Comparison of ENCODE assay signal across 19 cellular contexts in the genomic region with DNA sequence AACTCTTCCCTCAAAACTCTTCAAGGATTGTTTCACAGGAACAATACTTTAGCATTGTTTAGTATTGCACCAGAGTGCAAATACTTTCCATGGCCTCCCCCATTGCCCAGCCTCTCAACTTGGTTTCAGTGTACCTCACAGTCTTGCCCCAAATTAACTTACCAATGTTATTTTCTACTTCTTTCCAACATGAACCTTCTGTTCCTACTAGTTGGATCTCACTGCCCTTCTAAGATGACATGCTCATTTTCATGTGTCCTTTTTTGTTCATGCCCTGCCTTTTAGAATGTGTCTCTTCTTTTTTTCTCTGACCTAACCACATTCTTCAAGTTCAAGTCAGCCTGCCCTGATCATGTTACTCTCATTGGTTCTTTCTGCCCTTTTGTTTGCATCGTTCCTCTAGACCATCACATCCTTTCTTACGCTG. TPM values are rescaled to one million over a fixed set of nuclear protein-coding genes. Genes with fewer than 3 reads are reported as not detected.
DNase-seq lines count a peak whose midpoint lies in the region; ATAC-seq and TF ChIP-seq lines count a peak whose summit lies in the region.
"Had no signal": no experiment of that assay in that cellular context is flagged by ENCODE, and none has a peak within 500 bp of the region (broad histone marks: within the 10 kb centered on the region; RNA-seq: fewer than 3 reads in every experiment).

No MANE protein-coding gene starts in this region.

- H3K27ac ChIP-seq in HEK293 (ENCODE audit: extremely low read depth, low read depth, low read length) = no peak overlapping the region
- H3K27ac ChIP-seq in gastrocnemius medialis = peak overlapping the region; percentile 28 to 95 (median 86)
- no peak overlapping the region for H3K27ac ChIP-seq in lower lobe of right lung

- POLR2A ChIA-PET in HEK293 (lab: Yijun Ruan, JAX) = no interaction called here
- POLR2A ChIA-PET in naive thymus-derived CD8-positive, alpha-beta T cell (lab: Charles Lee) = interaction anchor here (0.6 kb wide), 1 partner anchor 1970 kb away, joined by 4 read pairs; no protein-coding TSS in a partner anchor

- peak overlapping the region; percentile 3 for H3K27ac Mint-ChIP-seq in glutamatergic neuron (ENCODE audit: unreplicated experiment)
- no peak overlapping the region for H3K27ac Mint-ChIP-seq in naive thymus-derived CD8-positive, alpha-beta T cell
- H3K27ac Mint-ChIP-seq: naive B cell had no signal

- H3K9me3 Mint-ChIP-seq in glutamatergic neuron (ENCODE audit: unreplicated experiment) = peaks cover 10% of the 10 kb centered on the region
- H3K9me3 Mint-ChIP-seq in naive thymus-derived CD8-positive, alpha-beta T cell = no peaks in the 10 kb centered on the region
- H3K9me3 Mint-ChIP-seq: central memory CD8-positive, alpha-beta T cell; naive B cell had no signal

- TF ChIP-seq POLR2A in gastrocnemius medialis (IDR thresholded peaks at IDR 0.05) = no peak

- H3K27me3 Mint-ChIP-seq in glutamatergic neuron (ENCODE audit: unreplicated experiment) = peaks cover 4% of the 10 kb centered on the region
- peaks cover 10 to 58% (median 43%) of the 10 kb centered on the region in 5 donors for H3K27me3 Mint-ChIP-seq in naive thymus-derived CD8-positive, alpha-beta T cell
- H3K27me3 Mint-ChIP-seq: central memory CD8-positive, alpha-beta T cell had no signal

- ATAC-seq in gastrocnemius medialis = no peak
- ATAC-seq in lower lobe of right lung = no peak
- ATAC-seq in GM19324 (IDR thresholded peaks at IDR 0.05; ENCODE audit: low FRiP score, unreplicated experiment) = no peak
- no peak for ATAC-seq in naive thymus-derived CD8-positive, alpha-beta T cell
- ATAC-seq: K562, Right ventricle myocardium inferior had no signal

- DNase-seq in amniotic epithelial cell (ENCODE audit: low read depth) (peak; percentile 38), glutamatergic neuron (no peak), gastrocnemius medialis (no peak), lower lobe of right lung (no peak), amygdala (lab: John Stamatoyannopoulos, UW) (no peak)
- no peak for DNase-seq in naive thymus-derived CD8-positive, alpha-beta T cell
- DNase-seq: activated CD8-positive, alpha-beta memory T cell treated with anti-CD3 and anti-CD28 coated beads for 24 hours; activated gamma-delta T cell treated with Interleukin-2 at 50 U/mL for 16 hours; CD4-positive, alpha-beta memory T cell; erythroblast; naive B cell; NCI-H526 treated with DMSO at 0.1 percent for 48 hours; small intestine; T1000 had no signal

- H3K36me3 ChIP-seq in HEK293 (ENCODE audit: control insufficient read depth in 2 of 2, insufficient read depth in 1 of 2, low read length in 2 of 2) = no peaks in the 10 kb centered on the region
- H3K36me3 ChIP-seq in gastrocnemius medialis = no peaks in the 10 kb centered on the region
- no peaks in the 10 kb centered on the region for H3K36me3 ChIP-seq in lower lobe of right lung

- H3K4me1 Mint-ChIP-seq in glutamatergic neuron (ENCODE audit: low read depth, unreplicated experiment) = peaks cover 42% of the 10 kb centered on the region
- H3K4me1 Mint-ChIP-seq in naive thymus-derived CD8-positive, alpha-beta T cell = peaks cover 5 to 12% (median 9%) of the 10 kb centered on the region in 4 donors

- peaks cover 17% of the 10 kb centered on the region for H3K4me1 ChIP-seq in HEK293 (ENCODE audit: control insufficient read depth, insufficient read depth, low read length)
- peaks cover 66 to 77% of the 10 kb centered on the region in 2 donors for H3K4me1 ChIP-seq in gastrocnemius medialis
- H3K4me1 ChIP-seq in lower lobe of right lung = peaks cover 37% of the 10 kb centered on the region

- in situ Hi-C loops in gastrocnemius medialis (cut with MboI; ENCODE audit: low sequenced_read_pairs in 4 of 4) = loop anchor here in 2 of 4 donors (10.0 to 25.0 kb wide), 2 partner anchors 64 to 152 kb away; no protein-coding TSS in a partner anchor

- H3K4me3 ChIP-seq in HEK293 (ENCODE audit: low read depth, low read length) = no peak overlapping the region
- no peak overlapping the region for H3K4me3 ChIP-seq in gastrocnemius medialis
- H3K4me3 ChIP-seq in lower lobe of right lung = no peak overlapping the region
- H3K4me3 ChIP-seq: K562 had no signal

- H3K36me3 Mint-ChIP-seq in glutamatergic neuron (ENCODE audit: unreplicated experiment) = no peaks in the 10 kb centered on the region
- peaks cover 0 to 13% (median 0%) of the 10 kb centered on the region in 3 donors for H3K36me3 Mint-ChIP-seq in naive thymus-derived CD8-positive, alpha-beta T cell

- intact Hi-C loops in gastrocnemius medialis (cut with DNase I; ENCODE audit: low total_unique reads) = no loop called here
- intact Hi-C loops in lower lobe of right lung (cut with DNase I) = no loop called here

- H3K9me3 ChIP-seq in HEK293 (ENCODE audit: control insufficient read depth, insufficient read depth, low read depth, low read length) (no peaks in the 10 kb centered on the region), gastrocnemius medialis (no peaks in the 10 kb centered on the region), lower lobe of right lung (no peaks in the 10 kb centered on the region)

- H3K4me3 Mint-ChIP-seq in glutamatergic neuron (ENCODE audit: unreplicated experiment) = peak overlapping the region; percentile 36
- no peak overlapping the region for H3K4me3 Mint-ChIP-seq in naive thymus-derived CD8-positive, alpha-beta T cell
- H3K4me3 Mint-ChIP-seq: central memory CD8-positive, alpha-beta T cell had no signal

- H3K27me3 ChIP-seq in gastrocnemius medialis (no peaks in the 10 kb centered on the region), lower lobe of right lung (ENCODE audit: low read depth) (no peaks in the 10 kb centered on the region)

- TF ChIP-seq CTCF in HEK293 (tag by site-specific recombination; IDR thresholded peaks at IDR 0.05) = no peak
- TF ChIP-seq CTCF in glutamatergic neuron (IDR thresholded peaks at IDR 0.05; ENCODE audit: partially characterized antibody, unreplicated experiment) = no peak
- no peak for TF ChIP-seq CTCF in gastrocnemius medialis (IDR thresholded peaks at IDR 0.05 in 4 of 5, conservative IDR thresholded peaks at IDR 0.05 in 1 of 5)
- TF ChIP-seq CTCF in lower lobe of right lung (IDR thresholded peaks at IDR 0.05) = no peak

- CTCF ChIA-PET in HEK293 (lab: Yijun Ruan, JAX) = no interaction called here

TF ChIP-seq in HEK293, 187 proteins besides CTCF, POLR2A, EP300 and RAD21:
- TF ChIP-seq ZNF10 (tag by site-specific recombination; IDR thresholded peaks at IDR 0.05) (no peak), PRDM1 (tag by site-specific recombination; IDR thresholded peaks at IDR 0.05) (0 out of 2 replicates have a peak, but pooled peaks have one; percentile 2), ZNF544 (tag by site-specific recombination; IDR thresholded peaks at IDR 0.05) (no peak)

RNA-seq across cellular contexts. Expression of gene SPATS2L, which starts 4.1 kb away (rescaled TPM):
- total RNA-seq in glutamatergic neuron (ENCODE audit: unreplicated experiment) = 45.5 TPM
- 10 to 100 TPM; 34.0 to 74.2 (median 52.3) TPM for total RNA-seq in gastrocnemius medialis
- total RNA-seq in lower lobe of right lung = 100 TPM
- total RNA-seq in naive thymus-derived CD8-positive, alpha-beta T cell = 1 to 10 TPM; 1.7 to 2.6 TPM
- 1 to 10 TPM in 2 of 3 donors, under 1 TPM in 1; 0.97 to 1.4 (median 1.3) TPM for polyA plus RNA-seq in naive thymus-derived CD8-positive, alpha-beta T cell

Comparison
In these comparisons a context has a peak if more than half of its experiments do, and no peak if none do; other contexts are left out.
1. H3K27ac ChIP-seq: peak in gastrocnemius medialis (4 of 4); none in HEK293 (single experiment) and lower lobe of right lung (single experiment).
2. RNA of gene SPATS2L, which starts 4.1 kb away (total RNA-seq): 100 TPM in lower lobe of right lung (single experiment), 34.0 to 74.2 TPM in gastrocnemius medialis and 45.5 TPM in glutamatergic neuron (single experiment); 1.7 to 2.6 TPM in naive thymus-derived CD8-positive, alpha-beta T cell; every median in the first group is over 4 times any median in the second.